ENCODE assay signal across 27 cellular contexts in genomic region chr5:30042677-30043076, GRCh38.
"Had no signal": no experiment of that assay in that cellular context is flagged by ENCODE, and none has a peak within 500 bp of the region (broad histone marks: within the 10 kb centered on the region; RNA-seq: fewer than 3 reads in every experiment).

No MANE protein-coding gene starts in this region.

- H3K36me3 Mint-ChIP-seq: activated CD8-positive, alpha-beta memory T cell treated with anti-CD3 and anti-CD28 coated beads, Interleukin-2, amount 10 ng/mL, durations not matched to agents 7 days and 5 days; activated naive CD4-positive, alpha-beta T cell treated with anti-CD3 and anti-CD28 coated beads, Interleukin-2, amount 50 U/mL, for 24 hours had no signal

- H3K27me3 ChIP-seq: ascending aorta, body of pancreas, MG63 had no signal

- H3K4me1 Mint-ChIP-seq: activated CD8-positive, alpha-beta memory T cell treated with anti-CD3 and anti-CD28 coated beads, Interleukin-2, amount 10 ng/mL, durations not matched to agents 7 days and 5 days; activated naive CD4-positive, alpha-beta T cell treated with anti-CD3 and anti-CD28 coated beads, Interleukin-2, amount 50 U/mL, for 24 hours had no signal

- H3K4me3 ChIP-seq: ascending aorta, body of pancreas, MG63 had no signal

- H3K27me3 Mint-ChIP-seq: activated CD8-positive, alpha-beta memory T cell treated with anti-CD3 and anti-CD28 coated beads, Interleukin-2, amount 10 ng/mL, durations not matched to agents 7 days and 5 days; activated naive CD4-positive, alpha-beta T cell treated with anti-CD3 and anti-CD28 coated beads, Interleukin-2, amount 50 U/mL, for 24 hours; activated T-cell treated with anti-CD3 and anti-CD28 coated beads, Interleukin-2, amount 50 U/mL, for 24 hours had no signal

- DNase-seq: activated CD4-positive, alpha-beta T cell treated with anti-CD3 and anti-CD28 coated beads for 48 hours; activated CD4-positive, alpha-beta T cell treated with anti-CD3 and anti-CD28 coated beads, Interleukin-2, amount 50 U/mL, for 48 hours; activated CD4-positive, CD25-positive, alpha-beta regulatory T cell treated with anti-CD3 and anti-CD28 coated beads, Interleukin-2, amount 50 U/mL, for 72 hours; activated CD8-positive, alpha-beta memory T cell treated with anti-CD3 and anti-CD28 coated beads, Interleukin-2, amount 10 ng/mL, durations not matched to agents 7 days and 5 days; activated effector memory CD4-positive, alpha-beta T cell treated with Interleukin-2 at 50 U/mL for 16 hours; activated naive CD4-positive, alpha-beta T cell; activated T-cell treated with anti-CD3 and anti-CD28 coated beads, Interleukin-2, amount 50 U/mL, for 24 hours; body of pancreas; MG63; NCI-H1105; NCI-H1436; NCI-H1694 treated with DMSO at 0.1 percent for 48 hours; NCI-H2029 treated with DMSO at 0.1 percent for 48 hours; NCI-H345; NCI-H510A; NCI-H526 treated with DMSO at 0.1 percent for 48 hours; NCI-H82; NK-92 treated with Interleukin-12 subunit alpha and Interleukin-12 subunit beta, amount 100 ng/mL, for 24 hours; OCI-M1; Right ventricle myocardium superior had no signal

- H3K4me1 ChIP-seq: ascending aorta, body of pancreas had no signal

- H3K36me3 ChIP-seq: ascending aorta, MG63 had no signal

- H3K9me3 ChIP-seq: ascending aorta, body of pancreas, MG63 had no signal

- H3K4me3 Mint-ChIP-seq: activated CD8-positive, alpha-beta memory T cell treated with anti-CD3 and anti-CD28 coated beads, Interleukin-2, amount 10 ng/mL, durations not matched to agents 7 days and 5 days; activated naive CD4-positive, alpha-beta T cell treated with anti-CD3 and anti-CD28 coated beads, Interleukin-2, amount 50 U/mL, for 24 hours; activated T-cell treated with anti-CD3 and anti-CD28 coated beads, Interleukin-2, amount 50 U/mL, for 24 hours; activated T-helper 1 cell treated with anti-CD3 and anti-CD28 coated beads, Interleukin-12 subunit alpha, Interleukin-12 subunit beta, Interleukin-2, Interleukin-4 antibody, amounts not matched to agents 30 ng/mL and 10 ng/mL and 1 ng/mL, durations not matched to agents 14 hours and 24 hours and 36 hours; T-helper 1 cell treated with Interleukin-12 subunit alpha and Interleukin-12 subunit beta and Interleukin-4 antibody, amounts not matched to agents 30 μg/mL and 1 μg/mL, for 36 hours had no signal

- H3K27ac ChIP-seq: ascending aorta, body of pancreas, KMS-11, RWPE1 had no signal

- H3K27ac Mint-ChIP-seq: activated CD8-positive, alpha-beta memory T cell treated with anti-CD3 and anti-CD28 coated beads, Interleukin-2, amount 10 ng/mL, durations not matched to agents 7 days and 5 days; activated naive CD4-positive, alpha-beta T cell treated with anti-CD3 and anti-CD28 coated beads, Interleukin-2, amount 50 U/mL, for 24 hours; activated T-cell treated with anti-CD3 and anti-CD28 coated beads, Interleukin-2, amount 50 U/mL, for 24 hours; activated T-helper 1 cell treated with anti-CD3 and anti-CD28 coated beads, Interleukin-12 subunit alpha, Interleukin-12 subunit beta, Interleukin-2, Interleukin-4 antibody, amounts not matched to agents 30 ng/mL and 10 ng/mL and 1 ng/mL, durations not matched to agents 14 hours and 24 hours and 36 hours; T-helper 1 cell treated with Interleukin-12 subunit alpha and Interleukin-12 subunit beta and Interleukin-4 antibody, amounts not matched to agents 30 μg/mL and 1 μg/mL, for 36 hours had no signal

- H3K9me3 Mint-ChIP-seq: activated T-helper 1 cell treated with anti-CD3 and anti-CD28 coated beads, Interleukin-12 subunit alpha, Interleukin-12 subunit beta, Interleukin-2, Interleukin-4 antibody, amounts not matched to agents 30 ng/mL and 10 ng/mL and 1 ng/mL, durations not matched to agents 14 hours and 24 hours and 36 hours; T-helper 1 cell treated with Interleukin-12 subunit alpha and Interleukin-12 subunit beta and Interleukin-4 antibody, amounts not matched to agents 30 μg/mL and 1 μg/mL, for 36 hours had no signal

- ATAC-seq: activated CD8-positive, alpha-beta memory T cell treated with anti-CD3 and anti-CD28 coated beads, Interleukin-2, amount 10 ng/mL, durations not matched to agents 7 days and 5 days; body of pancreas; Panc1 had no signal
